In genomic region chr10:17009228-17009700, GRCh38 we compare ENCODE assay signal across 9 cellular contexts.
DNase-seq lines count a peak whose midpoint lies in the region; ATAC-seq and TF ChIP-seq lines count a peak whose summit lies in the region.
"Had no signal": no experiment of that assay in that cellular context is flagged by ENCODE, and none has a peak within 500 bp of the region (broad histone marks: within the 10 kb centered on the region; RNA-seq: fewer than 3 reads in every experiment).

No MANE protein-coding gene starts in this region.

- no peak overlapping the region for H3K4me3 ChIP-seq in fibroblast of pulmonary artery (replicated peaks; ENCODE audit: low read depth, low read length)

- DNase-seq in A172 (ENCODE audit: low spot score) = peak; percentile 73
- DNase-seq in fibroblast of pulmonary artery (ENCODE audit: low read depth) = peak; percentile 86
- no peak for DNase-seq in omental fat pad (ENCODE audit: low spot score)
- no peak for DNase-seq in activated CD4-positive, alpha-beta T cell treated with anti-CD3 and anti-CD28 coated beads, Interleukin-2, amount 50 U/mL, for 4 hours
- DNase-seq in NCI-H1930 (lab: John Stamatoyannopoulos, UW) = no peak
- DNase-seq: stimulated activated naive CD8-positive, alpha-beta T cell treated with anti-CD3 and anti-CD28 coated beads, Interleukin-15, amount 100 ng/mL, for 72 hours had no signal

- ATAC-seq in SK-N-SH treated with all-trans-retinoic acid at 6 μM for 48 hours (peak; percentile 82), omental fat pad (ENCODE audit: low FRiP score) (peak; percentile 76), GM21381 (IDR thresholded peaks at IDR 0.05; ENCODE audit: unreplicated experiment) (no peak), HG02759 (IDR thresholded peaks at IDR 0.05; ENCODE audit: unreplicated experiment) (no peak)
- ATAC-seq: stimulated activated naive CD8-positive, alpha-beta T cell treated with anti-CD3 and anti-CD28 coated beads, Interleukin-15, amount 100 ng/mL, for 72 hours had no signal

- TF ChIP-seq CTCF in fibroblast of pulmonary artery (IDR thresholded peaks at IDR 0.05; ENCODE audit: low read length, missing control alignments) (no peak), omental fat pad (IDR thresholded peaks at IDR 0.05) (no peak)

TF ChIP-seq in SK-N-SH treated with all-trans-retinoic acid at 6 μM for 48 hours, 23 proteins besides CTCF, POLR2A, EP300 and RAD21:
- TF ChIP-seq BACH2 (CRISPR knock-in tag; IDR thresholded peaks at IDR 0.05; ENCODE audit: borderline replicate concordance) (no peak), ZFP3 (CRISPR knock-in tag; IDR thresholded peaks at IDR 0.05) (peak; percentile 51; the same call in 1 of the 2 replicates), ISL1 (CRISPR knock-in tag; IDR thresholded peaks at IDR 0.05) (peak; percentile 34; the same call in 1 of the 2 replicates), CREB5 (CRISPR knock-in tag; IDR thresholded peaks at IDR 0.05; ENCODE audit: low read depth) (no peak)

Comparison
In these comparisons a context has a peak if more than half of its experiments do, and no peak if none do; other contexts are left out.
1. DNase-seq: peak in A172 (single experiment) and fibroblast of pulmonary artery (single experiment); none in omental fat pad (single experiment), activated CD4-positive, alpha-beta T cell treated with anti-CD3 and anti-CD28 coated beads, Interleukin-2, amount 50 U/mL, for 4 hours (0 of 2) and NCI-H1930 (0 of 2).
2. ATAC-seq: peak in SK-N-SH treated with all-trans-retinoic acid at 6 μM for 48 hours (single experiment) and omental fat pad (single experiment); none in GM21381 (single experiment) and HG02759 (single experiment).